In the genomic region with DNA sequence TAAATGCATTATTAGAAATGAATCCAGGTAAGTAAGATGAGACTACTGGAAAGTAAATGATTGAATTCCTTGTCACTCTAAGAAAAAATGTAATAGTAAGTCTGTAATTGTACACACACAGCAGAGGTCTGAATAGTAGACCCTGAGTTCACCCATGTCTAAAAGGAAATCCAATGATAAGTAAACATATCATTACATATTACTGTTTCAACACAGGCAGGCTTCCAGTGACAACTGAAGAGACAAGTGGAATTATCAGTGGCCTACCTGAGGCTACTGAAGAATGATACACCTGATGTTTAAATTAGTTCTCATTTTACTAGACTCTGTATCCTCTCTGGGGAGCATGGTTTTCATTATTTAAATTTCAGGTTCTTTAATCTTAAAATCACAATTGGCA, we compare ENCODE assay signal across 24 cellular contexts. TPM values are rescaled to one million over a fixed set of nuclear protein-coding genes. Genes with fewer than 3 reads are reported as not detected.
DNase-seq lines count a peak whose midpoint lies in the region; ATAC-seq and TF ChIP-seq lines count a peak whose summit lies in the region.
"Had no signal": no experiment of that assay in that cellular context is flagged by ENCODE, and none has a peak within 500 bp of the region (broad histone marks: within the 10 kb centered on the region; RNA-seq: fewer than 3 reads in every experiment).

No MANE protein-coding gene starts in this region.

- H3K27ac ChIP-seq in OCI-LY7 (ENCODE audit: low read depth, low read length, poor library complexity, severe bottlenecking), result no peak overlapping the region
- H3K27ac ChIP-seq in psoas muscle, result peak overlapping the region; percentile 55
- no peak overlapping the region for H3K27ac ChIP-seq in suprapubic skin
- H3K27ac ChIP-seq: esophagus muscularis mucosa, tibial artery had no signal

- H3K4me3 ChIP-seq in OCI-LY7 (ENCODE audit: low read depth, low read length, poor library complexity, severe bottlenecking) (no peak overlapping the region), psoas muscle (no peak overlapping the region), suprapubic skin (no peak overlapping the region)
- H3K4me3 ChIP-seq: esophagus muscularis mucosa, tibial artery had no signal

- TF ChIP-seq EP300 in suprapubic skin (IDR thresholded peaks at IDR 0.05), result no peak

- POLR2A ChIA-PET in OCI-LY7 (lab: Charles Lee), result interaction anchor here (0.6 to 8.7 kb wide), 2 partner anchors 8 to 491 kb away, joined by 3 to 245 read pairs; no protein-coding TSS in a partner anchor

- H3K36me3 ChIP-seq in OCI-LY7 (ENCODE audit: insufficient read depth, low read length) (0 out of 2 replicates have a peak, but pooled peaks cover 6% of the 10 kb centered on the region), psoas muscle (ENCODE audit: insufficient read depth in 1 of 2, low read depth in 1 of 2) (no peaks in the 10 kb centered on the region), suprapubic skin (no peaks in the 10 kb centered on the region)
- H3K36me3 ChIP-seq: esophagus muscularis mucosa, tibial artery had no signal

- no peaks in the 10 kb centered on the region for H4K20me1 ChIP-seq in OCI-LY7 (ENCODE audit: insufficient read depth, low read length)

- H3K79me2 ChIP-seq in OCI-LY7 (ENCODE audit: insufficient read depth, low read depth, low read length), result peaks cover 4% of the 10 kb centered on the region; the same call in 1 of the 2 replicates

- no peak for DNase-seq in OCI-LY7 (ENCODE audit: low spot score)
- no peak for DNase-seq in psoas muscle
- no peak for DNase-seq in occipital lobe (lab: John Stamatoyannopoulos, UW)
- no peak for DNase-seq in activated T-cell treated with anti-CD3 and anti-CD28 coated beads for 4 hours
- DNase-seq in suprapubic skin (ENCODE audit: low spot score in 2 of 2), result no peak
- DNase-seq: activated CD4-positive, alpha-beta T cell treated with anti-CD3 and anti-CD28 coated beads for 48 hours; activated CD8-positive, alpha-beta memory T cell treated with anti-CD3 and anti-CD28 coated beads, Interleukin-2, amount 10 ng/mL, durations not matched to agents 7 days and 5 days; activated naive CD8-positive, alpha-beta T cell treated with anti-CD3 and anti-CD28 coated beads for 36 hours; DND-41; effector memory CD4-positive, alpha-beta T cell; HCEC 1CT; KG1; left cardiac atrium; NCI-H2081 treated with DMSO at 0.1 percent for 48 hours; nephron progenitor cell; OCI-M1; SHP77; stimulated activated CD4-positive, alpha-beta T cell treated with anti-CD3 and anti-CD28 coated beads, Interleukin-1b, Interleukin-23, amount 100 ng/mL, for 48 hours; stimulated activated naive CD4-positive, alpha-beta T cell treated with Interleukin-2 at 50 U/mL for 16 hours; tibial artery had no signal

- CTCF ChIA-PET in OCI-LY7 (lab: Charles Lee; ENCODE audit: unreplicated experiment), result no interaction called here

- TF ChIP-seq CTCF in OCI-LY7 (conservative IDR thresholded peaks at IDR 0.05; ENCODE audit: low read length) (no peak), psoas muscle (IDR thresholded peaks at IDR 0.05) (no peak), suprapubic skin (IDR thresholded peaks at IDR 0.05) (no peak)

- peak; percentile 6 for ATAC-seq in GM18868 (IDR thresholded peaks at IDR 0.05; ENCODE audit: unreplicated experiment)
- peak; percentile 4 for ATAC-seq in HG03378 (IDR thresholded peaks at IDR 0.05; ENCODE audit: unreplicated experiment)
- no peak for ATAC-seq in psoas muscle
- no peak for ATAC-seq in GM18519 (IDR thresholded peaks at IDR 0.05; ENCODE audit: low FRiP score, unreplicated experiment)
- ATAC-seq: activated CD8-positive, alpha-beta memory T cell treated with anti-CD3 and anti-CD28 coated beads, Interleukin-2, amount 10 ng/mL, durations not matched to agents 7 days and 5 days; left cardiac atrium had no signal

- intact Hi-C loops in OCI-LY7 (cut with micrococcal nuclease; ENCODE audit: unreplicated experiment) (loop anchor here (10.0 kb wide), 1 partner anchor 1291 kb away; a partner anchor contains a TSS), psoas muscle (cut with DNase I) (no loop called here)

- no TSS peak for BruUV-seq in OCI-LY7 (replicated peaks; lab: Mats Ljungman, UMichigan)

- no peaks in the 10 kb centered on the region for H3K27me3 ChIP-seq in psoas muscle (ENCODE audit: insufficient read depth in 3 of 3, low read length in 2 of 3)
- H3K27me3 ChIP-seq in suprapubic skin, result no peaks in the 10 kb centered on the region
- H3K27me3 ChIP-seq: esophagus muscularis mucosa, tibial artery had no signal

- H3K4me1 ChIP-seq in OCI-LY7 (ENCODE audit: insufficient read depth, low read length, poor library complexity, severe bottlenecking), result peaks cover 40% of the 10 kb centered on the region
- H3K4me1 ChIP-seq in psoas muscle, result peaks cover 23% of the 10 kb centered on the region
- peaks cover 4% of the 10 kb centered on the region for H3K4me1 ChIP-seq in suprapubic skin

- peak overlapping the region; percentile 50; the same call in 1 of the 2 replicates for H2AFZ ChIP-seq in OCI-LY7 (ENCODE audit: low read length)

- H3K9me3 ChIP-seq in OCI-LY7 (ENCODE audit: low read length), result no peaks in the 10 kb centered on the region
- H3K9me3 ChIP-seq in psoas muscle, result no peaks in the 10 kb centered on the region
- no peaks in the 10 kb centered on the region for H3K9me3 ChIP-seq in suprapubic skin
- H3K9me3 ChIP-seq: esophagus muscularis mucosa, tibial artery had no signal

- TF ChIP-seq POLR2A in suprapubic skin (IDR thresholded peaks at IDR 0.05), result no peak

- H3K9me2 ChIP-seq in OCI-LY7 (ENCODE audit: insufficient read depth, low read length), result no peaks in the 10 kb centered on the region

- H3K4me2 ChIP-seq in OCI-LY7 (ENCODE audit: low read length), result peak overlapping the region; percentile 37; the same call in 1 of the 2 replicates

RNA-seq across cellular contexts. Expression of a gene that starts 6.2 kb away (rescaled TPM):
- 221 and 280 TPM in 2 replicates for total RNA-seq in OCI-LY7 (2014; rRNA removed; shearing (Covaris generic))
- total RNA-seq in OCI-LY7 (2022), result 158 and 190 TPM in 2 replicates
- total RNA-seq in psoas muscle, result 10 to 100 TPM; 21.8 to 55.5 (median 42.9) TPM
- 10 to 100 TPM; 27.4 to 34.5 (median 29.2) TPM for polyA plus RNA-seq in psoas muscle
- 104 TPM for total RNA-seq in occipital lobe
- 100 to 1,000 TPM; 203 to 665 (median 246) TPM for total RNA-seq in suprapubic skin

Comparison
In these comparisons a context has a peak if more than half of its experiments do, and no peak if none do; other contexts are left out.
1. ATAC-seq: peak in GM18868 (single experiment) and HG03378 (single experiment); none in psoas muscle (0 of 4) and GM18519 (single experiment).